In genomic region chr2:63992061-63992685, GRCh38 we compare ENCODE assay signal across 14 cellular contexts. TPM values are rescaled to one million over a fixed set of nuclear protein-coding genes. Genes with fewer than 3 reads are reported as not detected.
A peak's percentile ranks its signal among the peaks of the same experiment; 100 is the strongest.
DNase-seq lines count a peak whose midpoint lies in the region; TF ChIP-seq lines count a peak whose summit lies in the region.
"Had no signal": no experiment of that assay in that cellular context is flagged by ENCODE, and none has a peak within 500 bp of the region (broad histone marks: within the 10 kb centered on the region; RNA-seq: fewer than 3 reads in every experiment).

No MANE protein-coding gene starts in this region.

- DNase-seq in DMS153 (lab: John Stamatoyannopoulos, UW) = peak; percentile 62
- peak; percentile 98 for DNase-seq in NCI-H82 (lab: John Stamatoyannopoulos, UW)
- peak; percentile 57 for DNase-seq in fibroblast of villous mesenchyme (ENCODE audit: low read depth)
- peak; percentile 43 for DNase-seq in pulmonary artery endothelial cell (ENCODE audit: low read depth, low spot score)
- DNase-seq in HEK293T (ENCODE audit: extremely low spot score) = no peak
- DNase-seq in stimulated activated CD4-positive, alpha-beta T cell treated with anti-CD3 and anti-CD28 coated beads, Interleukin-4, amount 100 ng/mL, for 1 hour = no peak
- no peak for DNase-seq in stimulated activated CD4-positive, alpha-beta T cell treated with anti-CD3 and anti-CD28 coated beads, Interleukin-12 subunit alpha, Interleukin-12 subunit beta, amount 100 ng/mL, for 4 hours
- DNase-seq: DMS79, NCI-H1417 treated with DMSO at 0.1 percent for 48 hours, NCI-H2081, NCI-H526 treated with DMSO at 0.1 percent for 48 hours, PC-3 had no signal

- TF ChIP-seq CTCF in fibroblast of villous mesenchyme (IDR thresholded peaks at IDR 0.05; ENCODE audit: insufficient read depth, low read depth, low read length) = no peak

- H3K4me3 ChIP-seq in fibroblast of villous mesenchyme (ENCODE audit: low read depth, low read length) = no peak overlapping the region
- H3K4me3 ChIP-seq: BLaER1 treated with 17β-estradiol and CSF1 and Interleukin-3, amounts not matched to agents 10 nM and 100 nM; GM12878 had no signal

- CTCF ChIA-PET in HEK293T (lab: Yijun Ruan, JAX) = no interaction called here

- POLR2A ChIA-PET in HEK293T (lab: Yijun Ruan, JAX) = no interaction called here

TF ChIP-seq in HEK293T, 16 proteins besides CTCF, POLR2A, EP300 and RAD21:
- no peak for TF ChIP-seq SUZ12 (IDR thresholded peaks at IDR 0.05)
- TF ChIP-seq ELF4 (IDR thresholded peaks at IDR 0.05) = no peak
- TF ChIP-seq NFRKB (IDR thresholded peaks at IDR 0.05) = no peak
- no peak for TF ChIP-seq PKNOX1 (IDR thresholded peaks at IDR 0.05)
- no peak for TF ChIP-seq ARNT (IDR thresholded peaks at IDR 0.05)
- no peak for TF ChIP-seq BHLHE40 (IDR thresholded peaks at IDR 0.05; ENCODE audit: borderline replicate concordance)
- TF ChIP-seq FOXK2 (IDR thresholded peaks at IDR 0.05) = no peak
- TF ChIP-seq SP1 (IDR thresholded peaks at IDR 0.05) = no peak
- no peak for TF ChIP-seq HDGF (IDR thresholded peaks at IDR 0.05; ENCODE audit: borderline replicate concordance)
- no peak for TF ChIP-seq CTBP1 (IDR thresholded peaks at IDR 0.05; ENCODE audit: borderline replicate concordance)
- TF ChIP-seq ZNF384 (IDR thresholded peaks at IDR 0.05) = no peak
- TF ChIP-seq TARDBP (IDR thresholded peaks at IDR 0.05) = no peak
- TF ChIP-seq LEF1 (IDR thresholded peaks at IDR 0.05; ENCODE audit: borderline replicate concordance) = no peak

RNA-seq across cellular contexts. Expression of gene VPS54, which starts 27.1 kb away (rescaled TPM):
- total RNA-seq in fibroblast of villous mesenchyme (22.2 and 32.0 TPM in 2 replicates), pulmonary artery endothelial cell (17.6 and 24.3 TPM in 2 replicates)

Comparison
In these comparisons a context has a peak if more than half of its experiments do, and no peak if none do; other contexts are left out.
1. DNase-seq: peak in DMS153 (single experiment), NCI-H82 (single experiment), fibroblast of villous mesenchyme (single experiment) and pulmonary artery endothelial cell (single experiment); none in HEK293T (single experiment), stimulated activated CD4-positive, alpha-beta T cell treated with anti-CD3 and anti-CD28 coated beads, Interleukin-4, amount 100 ng/mL, for 1 hour (single experiment) and stimulated activated CD4-positive, alpha-beta T cell treated with anti-CD3 and anti-CD28 coated beads, Interleukin-12 subunit alpha, Interleukin-12 subunit beta, amount 100 ng/mL, for 4 hours (single experiment).